In the genomic region with DNA sequence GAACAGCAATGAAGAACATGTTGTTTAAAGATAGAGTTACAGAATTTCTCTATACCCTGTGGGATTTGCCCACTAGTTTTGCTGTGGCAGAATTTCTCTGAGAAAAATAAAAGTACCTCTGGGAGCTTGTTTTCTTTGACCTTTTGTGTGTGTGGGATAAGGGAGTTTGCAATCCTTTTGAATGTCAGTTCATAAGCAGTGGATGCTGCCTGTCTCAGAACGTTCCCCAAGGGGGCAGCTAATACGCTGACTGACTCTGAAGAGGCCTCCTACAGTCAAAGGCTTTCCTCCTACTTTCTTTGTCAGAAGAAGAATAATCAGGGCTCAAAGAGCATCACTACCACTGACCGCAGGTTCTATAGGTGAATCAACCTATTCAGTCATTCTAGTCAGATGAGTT, we compare ENCODE assay signal across 29 cellular contexts.
"Had no signal": no experiment of that assay in that cellular context is flagged by ENCODE, and none has a peak within 500 bp of the region (broad histone marks: within the 10 kb centered on the region; RNA-seq: fewer than 3 reads in every experiment).

No MANE protein-coding gene starts in this region.

- H3K27ac ChIP-seq: breast epithelium, heart left ventricle, pancreas, psoas muscle, SK-N-MC, testis, transverse colon, VCaP had no signal

- FAIRE-seq: endometrium, pancreas, TTC549, urothelium cell line had no signal

- H3K9me3 ChIP-seq: pancreas, psoas muscle, testis had no signal

- ATAC-seq: activated CD4-positive, CD25-positive, alpha-beta regulatory T cell treated with anti-CD3 and anti-CD28 coated beads, Interleukin-2, amount 50 U/mL, for 24 hours; natural killer cell treated with Interleukin-12 subunit alpha and Interleukin-12 subunit beta and Interleukin-15 and Interleukin-18, amount 100 ng/mL, for 72 hours; pancreas; psoas muscle; stimulated activated naive CD8-positive, alpha-beta T cell treated with anti-CD3 and anti-CD28 coated beads, Interleukin-15, Interleukin-2, amounts not matched to agents 100 U/mL and 50 U/mL, for 24 hours had no signal

- H3K27me3 Mint-ChIP-seq: dendritic cell treated with granulocyte-macrophage colony-stimulating factor and Interleukin-4, amounts not matched to agents 40 ng/mL and 50 ng/mL, for 4 days; natural killer cell treated with Interleukin-12 subunit alpha and Interleukin-12 subunit beta and Interleukin-15 and Interleukin-18, amount 100 ng/mL, for 72 hours had no signal

- H3K4me1 ChIP-seq: breast epithelium, heart left ventricle, psoas muscle, testis, transverse colon had no signal

- H3K4me3 Mint-ChIP-seq: activated T-helper 1 cell treated with anti-CD3 and anti-CD28 coated beads, Interleukin-12 subunit alpha, Interleukin-12 subunit beta, Interleukin-2, Interleukin-4 antibody, amounts not matched to agents 30 ng/mL and 10 ng/mL and 1 ng/mL, durations not matched to agents 14 hours and 24 hours and 36 hours; dendritic cell treated with granulocyte-macrophage colony-stimulating factor and Interleukin-4, amounts not matched to agents 40 ng/mL and 50 ng/mL, for 4 days; natural killer cell treated with Interleukin-12 subunit alpha and Interleukin-12 subunit beta and Interleukin-15 and Interleukin-18, amount 100 ng/mL, for 72 hours had no signal

- H3K36me3 ChIP-seq: breast epithelium, heart left ventricle, pancreas, transverse colon had no signal

- DNase-seq: activated CD4-positive, alpha-beta T cell treated with anti-CD3 and anti-CD28 coated beads for 48 hours; activated CD4-positive, alpha-beta T cell treated with anti-CD3 and anti-CD28 coated beads, Interleukin-2, amount 50 U/mL, for 48 hours; activated CD8-positive, alpha-beta memory T cell treated with anti-CD3 and anti-CD28 coated beads, Interleukin-2, amount 50 U/mL, for 4 hours; activated gamma-delta T cell; activated naive CD4-positive, alpha-beta T cell treated with anti-CD3 and anti-CD28 coated beads, Interleukin-2, amount 50 U/mL, for 16 hours; activated T-cell treated with anti-CD3 and anti-CD28 coated beads, Interleukin-2, amount 50 U/mL, for 1 hour; amygdala; central memory CD4-positive, alpha-beta T cell; effector CD8-positive, alpha-beta T cell; mesendoderm; pancreas; psoas muscle; stimulated activated CD4-positive, alpha-beta T cell treated with anti-CD3 and anti-CD28 coated beads, Interleukin-4, amount 100 ng/mL, for 1 hour; stimulated activated naive CD8-positive, alpha-beta T cell treated with anti-CD3 and anti-CD28 coated beads, Interleukin-15, Interleukin-2, amounts not matched to agents 100 U/mL and 50 U/mL, for 24 hours; T-helper 9 cell; testis; transverse colon had no signal

- H3K27me3 ChIP-seq: breast epithelium, heart left ventricle, pancreas, testis, transverse colon had no signal

- H3K27ac Mint-ChIP-seq: activated T-helper 1 cell treated with anti-CD3 and anti-CD28 coated beads, Interleukin-12 subunit alpha, Interleukin-12 subunit beta, Interleukin-2, Interleukin-4 antibody, amounts not matched to agents 30 ng/mL and 10 ng/mL and 1 ng/mL, durations not matched to agents 14 hours and 24 hours and 36 hours; dendritic cell treated with granulocyte-macrophage colony-stimulating factor and Interleukin-4, amounts not matched to agents 40 ng/mL and 50 ng/mL, for 4 days; natural killer cell treated with Interleukin-12 subunit alpha and Interleukin-12 subunit beta and Interleukin-15 and Interleukin-18, amount 100 ng/mL, for 72 hours had no signal

- H3K4me3 ChIP-seq: breast epithelium, heart left ventricle, lung, pancreas, psoas muscle, SK-N-MC, testis, transverse colon had no signal
